ENCODE assay signal across 14 cellular contexts in the genomic region with DNA sequence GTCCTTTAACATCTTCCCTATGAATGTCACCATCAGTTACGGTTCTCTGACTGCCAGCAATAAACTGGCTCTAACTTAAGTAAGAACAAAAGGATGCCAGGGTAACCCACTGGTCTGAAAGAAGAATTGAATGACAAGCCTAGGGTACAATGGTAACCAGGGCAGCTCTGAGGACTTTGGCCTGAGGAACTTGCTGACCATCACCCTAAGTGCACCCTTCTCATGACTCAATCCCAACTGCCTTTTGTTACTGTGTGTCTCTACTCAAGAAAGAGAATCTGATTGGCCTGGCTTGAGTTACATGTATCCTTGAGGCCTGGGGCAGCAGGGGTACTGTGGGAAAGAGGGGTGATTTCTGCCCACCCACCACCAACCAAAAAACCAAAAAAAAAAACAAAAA. TPM values are rescaled to one million over a fixed set of nuclear protein-coding genes. Genes with fewer than 3 reads are reported as not detected.
"Had no signal": no experiment of that assay in that cellular context is flagged by ENCODE, and none has a peak within 500 bp of the region (broad histone marks: within the 10 kb centered on the region; RNA-seq: fewer than 3 reads in every experiment).

No MANE protein-coding gene starts in this region.

- H3K36me3 ChIP-seq: neutrophil, right lobe of liver had no signal

- H3K27ac Mint-ChIP-seq: activated naive CD4-positive, alpha-beta T cell treated with anti-CD3 and anti-CD28 coated beads for 36 hours; activated T-helper 17 cell treated with anti-CD3 and anti-CD28 coated beads, Interleukin-2, amount 50 U/mL, for 72 hours; dendritic cell treated with granulocyte-macrophage colony-stimulating factor and Interleukin-4, amounts not matched to agents 40 ng/mL and 50 ng/mL, for 4 days; T-helper 1 cell treated with Interleukin-12 subunit alpha and Interleukin-12 subunit beta and Interleukin-4 antibody, amounts not matched to agents 30 μg/mL and 1 μg/mL, for 36 hours had no signal

- DNase-seq: activated CD4-positive, alpha-beta T cell treated with anti-CD3 and anti-CD28 coated beads for 48 hours; activated CD8-positive, alpha-beta memory T cell treated with anti-CD3 and anti-CD28 coated beads for 24 hours; activated naive CD4-positive, alpha-beta T cell treated with anti-CD3 and anti-CD28 coated beads for 36 hours; right lobe of liver; SK-N-SH; stimulated activated CD4-positive, alpha-beta T cell treated with anti-CD3 and anti-CD28 coated beads, Interleukin-2, amount 100 ng/mL, for 24 hours; stimulated activated naive CD4-positive, alpha-beta T cell had no signal

- ATAC-seq: activated T-helper 17 cell treated with anti-CD3 and anti-CD28 coated beads, Interleukin-2, amount 50 U/mL, for 72 hours had no signal

- H3K4me3 ChIP-seq: right lobe of liver had no signal

- H3K4me2 ChIP-seq: SK-N-SH had no signal

- H3K9ac ChIP-seq: SK-N-SH had no signal

- H3K4me1 Mint-ChIP-seq: activated T-helper 17 cell treated with anti-CD3 and anti-CD28 coated beads, Interleukin-2, amount 50 U/mL, for 72 hours; central memory CD8-positive, alpha-beta T cell had no signal

- H3K27me3 ChIP-seq: neutrophil, right lobe of liver had no signal

- H3K9me3 ChIP-seq: neutrophil, right lobe of liver, SK-N-SH had no signal

- H3K27ac ChIP-seq: neutrophil had no signal

- H3K9me3 Mint-ChIP-seq: activated naive CD4-positive, alpha-beta T cell treated with anti-CD3 and anti-CD28 coated beads for 36 hours; activated T-helper 17 cell treated with anti-CD3 and anti-CD28 coated beads, Interleukin-2, amount 50 U/mL, for 72 hours; central memory CD8-positive, alpha-beta T cell; dendritic cell treated with granulocyte-macrophage colony-stimulating factor and Interleukin-4, amounts not matched to agents 40 ng/mL and 50 ng/mL, for 4 days; T-helper 1 cell treated with Interleukin-12 subunit alpha and Interleukin-12 subunit beta and Interleukin-4 antibody, amounts not matched to agents 30 μg/mL and 1 μg/mL, for 36 hours had no signal

- H3K4me3 Mint-ChIP-seq: activated naive CD4-positive, alpha-beta T cell treated with anti-CD3 and anti-CD28 coated beads for 36 hours; activated T-helper 17 cell treated with anti-CD3 and anti-CD28 coated beads, Interleukin-2, amount 50 U/mL, for 72 hours; central memory CD8-positive, alpha-beta T cell; dendritic cell treated with granulocyte-macrophage colony-stimulating factor and Interleukin-4, amounts not matched to agents 40 ng/mL and 50 ng/mL, for 4 days; T-helper 1 cell treated with Interleukin-12 subunit alpha and Interleukin-12 subunit beta and Interleukin-4 antibody, amounts not matched to agents 30 μg/mL and 1 μg/mL, for 36 hours had no signal

RNA-seq across cellular contexts. Expression of gene SLC28A1, which starts 9.5 kb away (rescaled TPM):
- total RNA-seq: activated naive CD4-positive, alpha-beta T cell treated with anti-CD3 and anti-CD28 coated beads for 36 hours; activated T-helper 17 cell treated with anti-CD3 and anti-CD28 coated beads, Interleukin-2, amount 50 U/mL, for 72 hours; ureter had no signal
- polyA plus RNA-seq: keratinocyte, SK-N-SH had no signal
